Comparison of ENCODE assay signal across 20 cellular contexts in the genomic region with DNA sequence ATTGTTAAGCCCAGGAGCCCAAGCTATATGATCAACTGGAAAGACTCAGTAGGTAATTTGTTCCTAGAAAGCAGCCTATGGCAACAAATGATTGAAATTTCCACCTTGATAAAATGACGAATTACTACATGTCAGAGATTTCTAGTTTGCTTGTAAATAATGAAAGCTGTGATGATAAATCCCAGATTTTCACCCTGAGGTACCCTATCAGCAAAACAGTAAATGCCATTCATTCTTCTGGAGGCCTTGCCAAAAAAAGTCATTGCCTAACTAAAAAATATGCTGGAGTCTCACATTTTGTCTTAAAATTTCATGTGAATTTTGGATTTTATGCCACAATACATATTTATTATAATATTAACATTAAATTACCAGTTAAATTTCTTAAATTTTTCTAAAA.
"Had no signal": no experiment of that assay in that cellular context is flagged by ENCODE, and none has a peak within 500 bp of the region (broad histone marks: within the 10 kb centered on the region; RNA-seq: fewer than 3 reads in every experiment).

No MANE protein-coding gene starts in this region.

- H3K9me3 ChIP-seq: esophagus muscularis mucosa, lower lobe of right lung, thoracic aorta had no signal

- H3K27me3 ChIP-seq: esophagus muscularis mucosa, transverse colon had no signal

- H3K4me1 ChIP-seq: esophagus muscularis mucosa, lower lobe of right lung, transverse colon had no signal

- DNase-seq: cortex of kidney; effector memory CD8-positive, alpha-beta T cell; foreskin fibroblast; immature natural killer cell; kidney; left cardiac atrium; left ventricle myocardium inferior; lower lobe of right lung; natural killer cell; posterior cingulate gyrus; stimulated activated CD4-positive, alpha-beta T cell treated with anti-CD3 and anti-CD28 coated beads, Interleukin-2, amount 100 ng/mL, for 24 hours; stimulated activated CD4-positive, alpha-beta T cell treated with anti-CD3 and anti-CD28 coated beads, Interleukin-4, amount 100 ng/mL, for 4 hours; stimulated activated naive B cell treated with anti-CD40 and anti-IgM and Interleukin-4, amounts not matched to agents 10 μg/mL and 1 μg/mL and 100 μg/mL, for 72 hours; stimulated activated naive CD8-positive, alpha-beta T cell treated with anti-CD3 and anti-CD28 coated beads, Interleukin-15, amount 100 ng/mL, for 72 hours; transverse colon had no signal

- H3K4me3 ChIP-seq: esophagus muscularis mucosa, left ventricle myocardium inferior, lower lobe of right lung, skin epidermis, thoracic aorta, transverse colon had no signal

- H3K27ac ChIP-seq: epithelial cell of prostate, esophagus muscularis mucosa, left ventricle myocardium inferior, lower lobe of right lung, skin epidermis, thoracic aorta, transverse colon had no signal

- ATAC-seq: effector memory CD8-positive, alpha-beta T cell; left cardiac atrium; lower lobe of right lung; natural killer cell; sciatic nerve; stimulated activated naive B cell treated with anti-CD40 and anti-IgM and Interleukin-4, amounts not matched to agents 10 μg/mL and 1 μg/mL and 100 μg/mL, for 72 hours; stimulated activated naive CD8-positive, alpha-beta T cell treated with anti-CD3 and anti-CD28 coated beads, Interleukin-15, amount 100 ng/mL, for 72 hours had no signal

- H3K36me3 ChIP-seq: esophagus muscularis mucosa, left ventricle myocardium inferior, lower lobe of right lung, thoracic aorta, transverse colon had no signal
